8 cellular contexts compared by ENCODE assay signal in genomic region chr3:49688338-49689045, GRCh38. TPM values are rescaled to one million over a fixed set of nuclear protein-coding genes. Genes with fewer than 3 reads are reported as not detected.
DNase-seq lines count a peak whose midpoint lies in the region; ATAC-seq, FAIRE-seq and TF ChIP-seq lines count a peak whose summit lies in the region.
"Not testable (repeated sequence)": the region's sequence is repeated elsewhere in the genome, so short reads cannot be mapped to it uniquely, and the experiment has no call there.

No MANE protein-coding gene starts in this region.

- not testable (repeated sequence) for H2BK5ac ChIP-seq in trophoblast cell (ENCODE audit: low read depth, low read length, poor library complexity)

- H3K14ac ChIP-seq in trophoblast cell (ENCODE audit: low read length): not testable (repeated sequence)

- peaks cover 37% of the 10 kb centered on the region for H3K4me1 Mint-ChIP-seq in activated naive CD4-positive, alpha-beta T cell treated with anti-CD3 and anti-CD28 coated beads, Interleukin-2, amount 50 U/mL, for 24 hours
- H3K4me1 Mint-ChIP-seq in endothelial cell (ENCODE audit: unreplicated experiment): peaks cover 12% of the 10 kb centered on the region
- H3K4me1 Mint-ChIP-seq in type B pancreatic cell (ENCODE audit: unreplicated experiment): peaks cover 11% of the 10 kb centered on the region

- H3K4me1 ChIP-seq in PC-3 (ENCODE audit: insufficient read depth, low read length): not testable (repeated sequence)
- H3K4me1 ChIP-seq in HepG2 (ENCODE audit: insufficient read depth, low read length): peaks cover 52% of the 10 kb centered on the region
- peaks cover 3 to 18% of the 10 kb centered on the region in 2 experiments for H3K4me1 ChIP-seq in trophoblast cell (ENCODE audit: control insufficient read depth in 1 of 2, insufficient read depth in 2 of 2, low read length in 2 of 2)

- H3K27me3 ChIP-seq in PC-3 (ENCODE audit: low read length); HepG2 (ENCODE audit: control insufficient read depth in 1 of 2, insufficient read depth in 2 of 2, low read length in 2 of 2); trophoblast cell (ENCODE audit: insufficient read depth, low read length): not testable (repeated sequence)

- ATAC-seq in GM18498 (IDR thresholded peaks at IDR 0.05; ENCODE audit: unreplicated experiment) (peak; percentile 3), HG02973 (IDR thresholded peaks at IDR 0.05; ENCODE audit: unreplicated experiment) (peak; percentile 8), PC-3 (peak; percentile 2), HepG2 (peak; percentile 89)

- peak; percentile 91 for FAIRE-seq in HepG2 (lab: Jason Lieb, UNC)

- not testable (repeated sequence) for H2AK5ac ChIP-seq in trophoblast cell (ENCODE audit: low read length)

- in situ Hi-C loops in HepG2 (cut with HindIII; ENCODE audit: extremely low pct_ligation_motif_present, low pct_unique_long_range_greater_than_20kb): not testable (repeated sequence)

- intact Hi-C loops in PC-3 (cut with micrococcal nuclease); HepG2 (cut with micrococcal nuclease; ENCODE audit: unreplicated experiment): not testable (repeated sequence)

- peak overlapping the region; percentile 96 for H3K4me3 ChIP-seq in PC-3 (ENCODE audit: low read length)
- peak overlapping the region; percentile 75 to 96 (median 89) for H3K4me3 ChIP-seq in HepG2 (replicated peaks in 1 of 3; ENCODE audit: insufficient read depth in 1 of 3, low read depth in 2 of 3, low read length in 3 of 3)
- not testable (repeated sequence) for H3K4me3 ChIP-seq in trophoblast cell (ENCODE audit: low read depth, low read length)

- not testable (repeated sequence) for DNase-seq in PC-3; endothelial cell (ENCODE audit: low spot score); trophoblast cell; type B pancreatic cell (ENCODE audit: extremely low spot score, unreplicated experiment)
- peak; percentile 88 for DNase-seq in HepG2 (ENCODE audit: low spot score)

- 0% methylated on average over 3 of the region's 7 CpGs for WGBS in HepG2 (ENCODE audit: low lambda C conversion rate)
- WGBS in trophoblast cell (ENCODE audit: extremely low coverage, insufficient coverage, insufficient read length): no CpG with 5 or more reads among the region's 7 CpGs

- H3K9me3 ChIP-seq in PC-3 (ENCODE audit: low read length); HepG2 (ENCODE audit: low read length); trophoblast cell (ENCODE audit: insufficient read depth, low read depth, low read length): not testable (repeated sequence)

- not testable (repeated sequence) for H3K9me2 ChIP-seq in PC-3 (replicated peaks; ENCODE audit: low read length)

- peak overlapping the region; percentile 78 for H4K12ac ChIP-seq in trophoblast cell (ENCODE audit: low read depth, low read length)

- peak overlapping the region; percentile 92 for H3K4me2 ChIP-seq in PC-3 (ENCODE audit: low read length)
- H3K4me2 ChIP-seq in HepG2 (ENCODE audit: low read depth, low read length): peak overlapping the region; percentile 96
- H3K4me2 ChIP-seq in trophoblast cell (ENCODE audit: low read length): peak overlapping the region; percentile 99

- 0 out of 2 replicates have a peak overlapping the region, but pooled peaks have one; percentile 0 for H3K27ac ChIP-seq in PC-3 (ENCODE audit: low read length)
- peak overlapping the region; percentile 96 for H3K27ac ChIP-seq in HepG2 (ENCODE audit: extremely low read length, insufficient read depth, low read length)
- H3K27ac ChIP-seq in trophoblast cell (ENCODE audit: low read depth, low read length): not testable (repeated sequence)

- peak overlapping the region; percentile 30 for H4K91ac ChIP-seq in trophoblast cell (ENCODE audit: low read depth, low read length)

- not testable (repeated sequence) for H3F3A ChIP-seq in PC-3 (ENCODE audit: low read length, unreplicated experiment)

- not testable (repeated sequence) for H3K18ac ChIP-seq in trophoblast cell (ENCODE audit: low read length)

- H3K4ac ChIP-seq in trophoblast cell (ENCODE audit: low read depth, low read length): not testable (repeated sequence)

- not testable (repeated sequence) for H3K36me3 Mint-ChIP-seq in activated naive CD4-positive, alpha-beta T cell treated with anti-CD3 and anti-CD28 coated beads, Interleukin-2, amount 50 U/mL, for 24 hours; endothelial cell (ENCODE audit: low read depth, unreplicated experiment); type B pancreatic cell

- peak overlapping the region; percentile 94 for H4K8ac ChIP-seq in trophoblast cell (ENCODE audit: low read depth, low read length)

- peak overlapping the region; percentile 94 for H3K27ac Mint-ChIP-seq in activated naive CD4-positive, alpha-beta T cell treated with anti-CD3 and anti-CD28 coated beads, Interleukin-2, amount 50 U/mL, for 24 hours
- H3K27ac Mint-ChIP-seq in endothelial cell (ENCODE audit: unreplicated experiment) (peak overlapping the region; percentile 70), type B pancreatic cell (peak overlapping the region; percentile 93)

- H3K9ac ChIP-seq in PC-3 (ENCODE audit: low read length): peak overlapping the region; percentile 93
- H3K9ac ChIP-seq in HepG2 (ENCODE audit: insufficient read depth, low read depth, low read length): peak overlapping the region; percentile 97
- H3K9ac ChIP-seq in trophoblast cell (ENCODE audit: low read length): not testable (repeated sequence)

- H3K23ac ChIP-seq in trophoblast cell (ENCODE audit: low read length): not testable (repeated sequence)

- not testable (repeated sequence) for TF ChIP-seq EP300 in HepG2 (IDR thresholded peaks at IDR 0.05; ENCODE audit: low read depth in 2 of 2, low read length in 2 of 2); HepG2 (CRISPR knock-in tag; IDR thresholded peaks at IDR 0.05; ENCODE audit: borderline replicate concordance)

- H2AFZ ChIP-seq in PC-3 (ENCODE audit: low read length): peak overlapping the region; percentile 98
- not testable (repeated sequence) for H2AFZ ChIP-seq in HepG2 (ENCODE audit: low read length); trophoblast cell (ENCODE audit: insufficient read depth, low read length, poor library complexity)

- not testable (repeated sequence) for H3K9me3 Mint-ChIP-seq in activated naive CD4-positive, alpha-beta T cell treated with anti-CD3 and anti-CD28 coated beads, Interleukin-2, amount 50 U/mL, for 24 hours; endothelial cell (ENCODE audit: unreplicated experiment); type B pancreatic cell

- TF ChIP-seq POLR2A in HepG2 (IDR thresholded peaks at IDR 0.05; ENCODE audit: insufficient read depth in 1 of 2, low read depth in 2 of 2, low read length in 2 of 2): peak; percentile 89 to 90

- POLR2A ChIA-PET in PC-3 (lab: Charles Lee; ENCODE audit: unreplicated experiment): not testable (repeated sequence)
- POLR2A ChIA-PET in HepG2 (lab: Yijun Ruan, JAX): interaction anchor here (0.6 to 2.3 kb wide), 7 partner anchors 13 to 266 kb away, joined by 3 to 18 read pairs (median 5); partner anchors contain the start of genes AMT, DAG1 and MON1A

- BruUV-seq in PC-3 (replicated peaks; lab: Mats Ljungman, UMichigan); HepG2 (replicated peaks; lab: Mats Ljungman, UMichigan): not testable (repeated sequence)

- not testable (repeated sequence) for H2BK12ac ChIP-seq in trophoblast cell (ENCODE audit: low read length)

- TF ChIP-seq RAD21 in HepG2 (CRISPR knock-in tag; IDR thresholded peaks at IDR 0.05): not testable (repeated sequence)

- not testable (repeated sequence) for TF ChIP-seq CTCF in PC-3 (conservative IDR thresholded peaks at IDR 0.05; ENCODE audit: low read depth, low read length); endothelial cell (IDR thresholded peaks at IDR 0.05; ENCODE audit: unreplicated experiment); HepG2 (CRISPR knock-in tag; IDR thresholded peaks at IDR 0.05); type B pancreatic cell (conservative IDR thresholded peaks at IDR 0.05)

- not testable (repeated sequence) for H3K79me1 ChIP-seq in trophoblast cell (ENCODE audit: low read length)

- H3K79me2 ChIP-seq in PC-3 (ENCODE audit: low read length): peaks cover 20% of the 10 kb centered on the region
- peaks cover 38% of the 10 kb centered on the region for H3K79me2 ChIP-seq in HepG2 (ENCODE audit: insufficient read depth, low read length)
- H3K79me2 ChIP-seq in trophoblast cell (ENCODE audit: control insufficient read depth, insufficient read depth, low read length, poor library complexity): not testable (repeated sequence)

- not testable (repeated sequence) for H3K27me3 Mint-ChIP-seq in activated naive CD4-positive, alpha-beta T cell treated with anti-CD3 and anti-CD28 coated beads, Interleukin-2, amount 50 U/mL, for 24 hours; endothelial cell (ENCODE audit: unreplicated experiment); type B pancreatic cell

- peak overlapping the region; percentile 97 for H3K4me3 Mint-ChIP-seq in activated naive CD4-positive, alpha-beta T cell treated with anti-CD3 and anti-CD28 coated beads, Interleukin-2, amount 50 U/mL, for 24 hours
- H3K4me3 Mint-ChIP-seq in endothelial cell (ENCODE audit: unreplicated experiment) (peak overlapping the region; percentile 92), type B pancreatic cell (peak overlapping the region; percentile 96)

- CTCF ChIA-PET in PC-3 (lab: Charles Lee); HepG2 (lab: Yijun Ruan, JAX; ENCODE audit: low intra/inter-chr PET ratio, low total read pairs): not testable (repeated sequence)

- not testable (repeated sequence) for H3K36me3 ChIP-seq in PC-3 (ENCODE audit: low read depth, low read length); HepG2 (replicated peaks in 1 of 2; ENCODE audit: control insufficient read depth in 1 of 2, insufficient read depth in 2 of 2, low read length in 2 of 2); trophoblast cell (ENCODE audit: control insufficient read depth in 1 of 2, insufficient read depth in 2 of 2, low read length in 2 of 2)

- not testable (repeated sequence) for H2BK120ac ChIP-seq in trophoblast cell (ENCODE audit: insufficient read depth, low read length, poor library complexity)

- not testable (repeated sequence) for H4K20me1 ChIP-seq in PC-3 (ENCODE audit: low read length)
- peaks cover 12% of the 10 kb centered on the region; the same call in 1 of the 2 replicates for H4K20me1 ChIP-seq in HepG2 (ENCODE audit: insufficient read depth, low read length)

RNA-seq across cellular contexts. Expression of gene MST1, which starts 0.8 kb away (rescaled TPM):
- 1.7 and 2.8 TPM in 2 replicates for total RNA-seq in PC-3 (2014; rRNA removed)
- total RNA-seq in endothelial cell (ENCODE audit: unreplicated experiment): 22.0 TPM
- 26.7 and 189 TPM in 2 replicates for total RNA-seq in HepG2 (2016; rRNA removed; fragmentation: Illumina TruSeq; extraction: Trizol)
- 15.3 and 18.3 TPM in 2 replicates for total RNA-seq in HepG2 (2016; cell fraction: cytosol; rRNA removed; fragmentation: Illumina TruSeq; extraction: Trizol; ENCODE audit: low read depth)
- total RNA-seq in HepG2 (2016; cell fraction: insoluble cytoplasmic fraction; rRNA removed; fragmentation: Illumina TruSeq; extraction: Trizol): 25.3 and 197 TPM in 2 replicates
- total RNA-seq in HepG2 (2016; cell fraction: membrane; rRNA removed; fragmentation: Illumina TruSeq; extraction: Trizol): 14.6 and 16.5 TPM in 2 replicates
- total RNA-seq in HepG2 (2016; cell fraction: nucleus; rRNA removed; fragmentation: Illumina TruSeq; extraction: Trizol): 267 and 300 TPM in 2 replicates
- polyA plus RNA-seq in HepG2 (2011; rRNA removed): 452 and 686 TPM in 2 replicates
- 174 and 178 TPM in 2 replicates for polyA plus RNA-seq in HepG2 (2011; cell fraction: cytosol; rRNA removed)
- 7,383 and 7,818 TPM in 2 replicates for polyA plus RNA-seq in HepG2 (2011; cell fraction: nucleus; rRNA removed)
- 313 and 330 TPM in 2 replicates for polyA plus RNA-seq in HepG2 (2012)
- polyA plus RNA-seq in HepG2 (2016; cell fraction: cytosol; fragmentation: Illumina TruSeq; extraction: Trizol; ENCODE audit: low read depth): 6.2 and 6.6 TPM in 2 replicates
- polyA plus RNA-seq in HepG2 (2016; cell fraction: insoluble cytoplasmic fraction; fragmentation: Illumina TruSeq; extraction: Trizol; ENCODE audit: low read depth): 20.9 and 21.3 TPM in 2 replicates
- polyA plus RNA-seq in HepG2 (2016; cell fraction: membrane; fragmentation: Illumina TruSeq; extraction: Trizol; ENCODE audit: low read depth): 9.6 and 10.0 TPM in 2 replicates
- 695 and 762 TPM in 2 replicates for polyA plus RNA-seq in HepG2 (2016; cell fraction: nucleus; fragmentation: Illumina TruSeq; extraction: Trizol; ENCODE audit: insufficient read depth, low read depth)
- 3.2 and 148 TPM in 2 replicates for polyA minus RNA-seq in HepG2 (2011; rRNA and poly(A)+ RNA removed; ENCODE audit: low replicate concordance)
- polyA minus RNA-seq in HepG2 (2011; cell fraction: cytosol; rRNA and poly(A)+ RNA removed): 42.2 and 50.5 TPM in 2 replicates
- polyA minus RNA-seq in HepG2 (2011; cell fraction: nucleus; rRNA and poly(A)+ RNA removed): 323 and 384 TPM in 2 replicates
- 14.1 and 16.4 TPM in 2 replicates for polyA plus RNA-seq in trophoblast cell (2013)
- total RNA-seq in type B pancreatic cell (ENCODE audit: low replicate concordance): 25.7 and 50.7 TPM in 2 replicates

RNA-seq across cellular contexts. Expression of gene RNF123, which starts 0.9 kb away (rescaled TPM):
- 38.6 and 43.0 TPM in 2 replicates for total RNA-seq in PC-3 (2014; rRNA removed)
- 42.3 TPM for total RNA-seq in endothelial cell (ENCODE audit: unreplicated experiment)
- 16.1 and 29.9 TPM in 2 replicates for total RNA-seq in HepG2 (2016; rRNA removed; fragmentation: Illumina TruSeq; extraction: Trizol)
- 7.6 and 8.9 TPM in 2 replicates for total RNA-seq in HepG2 (2016; cell fraction: cytosol; rRNA removed; fragmentation: Illumina TruSeq; extraction: Trizol; ENCODE audit: low read depth)
- 12.8 and 27.1 TPM in 2 replicates for total RNA-seq in HepG2 (2016; cell fraction: insoluble cytoplasmic fraction; rRNA removed; fragmentation: Illumina TruSeq; extraction: Trizol)
- total RNA-seq in HepG2 (2016; cell fraction: membrane; rRNA removed; fragmentation: Illumina TruSeq; extraction: Trizol): 10.8 and 12.7 TPM in 2 replicates
- total RNA-seq in HepG2 (2016; cell fraction: nucleus; rRNA removed; fragmentation: Illumina TruSeq; extraction: Trizol): 28.7 and 34.7 TPM in 2 replicates
- 82.2 and 91.9 TPM in 2 replicates for polyA plus RNA-seq in HepG2 (2011; rRNA removed)
- 37.9 and 55.2 TPM in 2 replicates for polyA plus RNA-seq in HepG2 (2011; cell fraction: cytosol; rRNA removed)
- 455 and 594 TPM in 2 replicates for polyA plus RNA-seq in HepG2 (2011; cell fraction: nucleus; rRNA removed)
- polyA plus RNA-seq in HepG2 (2012): 27.9 and 34.2 TPM in 2 replicates
- 8.1 and 10.5 TPM in 2 replicates for polyA plus RNA-seq in HepG2 (2016; cell fraction: cytosol; fragmentation: Illumina TruSeq; extraction: Trizol; ENCODE audit: low read depth)
- 17.1 and 25.1 TPM in 2 replicates for polyA plus RNA-seq in HepG2 (2016; cell fraction: insoluble cytoplasmic fraction; fragmentation: Illumina TruSeq; extraction: Trizol; ENCODE audit: low read depth)
- polyA plus RNA-seq in HepG2 (2016; cell fraction: membrane; fragmentation: Illumina TruSeq; extraction: Trizol; ENCODE audit: low read depth): 14.9 and 15.8 TPM in 2 replicates
- polyA plus RNA-seq in HepG2 (2016; cell fraction: nucleus; fragmentation: Illumina TruSeq; extraction: Trizol; ENCODE audit: insufficient read depth, low read depth): 108 and 116 TPM in 2 replicates
- 88.9 and 105 TPM in 2 replicates for polyA minus RNA-seq in HepG2 (2011; rRNA and poly(A)+ RNA removed; ENCODE audit: low replicate concordance)
- 26.2 and 30.5 TPM in 2 replicates for polyA minus RNA-seq in HepG2 (2011; cell fraction: cytosol; rRNA and poly(A)+ RNA removed)
- 55.9 and 56.4 TPM in 2 replicates for polyA minus RNA-seq in HepG2 (2011; cell fraction: nucleus; rRNA and poly(A)+ RNA removed)
- polyA plus RNA-seq in trophoblast cell (2013): 23.4 and 24.3 TPM in 2 replicates
- 47.2 and 49.9 TPM in 2 replicates for total RNA-seq in type B pancreatic cell (ENCODE audit: low replicate concordance)

RNA-seq across cellular contexts. Expression of gene APEH, which starts 14.3 kb away (rescaled TPM):
- total RNA-seq in PC-3 (2014; rRNA removed) (236 and 246 TPM in 2 replicates), endothelial cell (ENCODE audit: unreplicated experiment) (71.1 TPM), HepG2 (2016; rRNA removed; fragmentation: Illumina TruSeq; extraction: Trizol) (116 and 130 TPM in 2 replicates), type B pancreatic cell (ENCODE audit: low replicate concordance) (141 and 145 TPM in 2 replicates)
- 32.8 and 39.1 TPM in 2 replicates for total RNA-seq in HepG2 (2016; cell fraction: cytosol; rRNA removed; fragmentation: Illumina TruSeq; extraction: Trizol; ENCODE audit: low read depth)
- 118 and 134 TPM in 2 replicates for total RNA-seq in HepG2 (2016; cell fraction: insoluble cytoplasmic fraction; rRNA removed; fragmentation: Illumina TruSeq; extraction: Trizol)
- total RNA-seq in HepG2 (2016; cell fraction: membrane; rRNA removed; fragmentation: Illumina TruSeq; extraction: Trizol): 57.5 and 60.4 TPM in 2 replicates
- 99.4 and 109 TPM in 2 replicates for total RNA-seq in HepG2 (2016; cell fraction: nucleus; rRNA removed; fragmentation: Illumina TruSeq; extraction: Trizol)
- 116 and 123 TPM in 2 replicates for polyA plus RNA-seq in HepG2 (2011; rRNA removed)
- 95.0 and 116 TPM in 2 replicates for polyA plus RNA-seq in HepG2 (2011; cell fraction: cytosol; rRNA removed)
- polyA plus RNA-seq in HepG2 (2011; cell fraction: nucleus; rRNA removed): 227 and 231 TPM in 2 replicates
- polyA plus RNA-seq in HepG2 (2012): 110 and 113 TPM in 2 replicates
- 22.6 and 23.9 TPM in 2 replicates for polyA plus RNA-seq in HepG2 (2016; cell fraction: cytosol; fragmentation: Illumina TruSeq; extraction: Trizol; ENCODE audit: low read depth)
- 87.5 and 96.0 TPM in 2 replicates for polyA plus RNA-seq in HepG2 (2016; cell fraction: insoluble cytoplasmic fraction; fragmentation: Illumina TruSeq; extraction: Trizol; ENCODE audit: low read depth)
- polyA plus RNA-seq in HepG2 (2016; cell fraction: membrane; fragmentation: Illumina TruSeq; extraction: Trizol; ENCODE audit: low read depth): 27.9 and 31.1 TPM in 2 replicates
- 137 and 152 TPM in 2 replicates for polyA plus RNA-seq in HepG2 (2016; cell fraction: nucleus; fragmentation: Illumina TruSeq; extraction: Trizol; ENCODE audit: insufficient read depth, low read depth)
- 481 and 533 TPM in 2 replicates for polyA minus RNA-seq in HepG2 (2011; rRNA and poly(A)+ RNA removed; ENCODE audit: low replicate concordance)
- 94.8 and 99.0 TPM in 2 replicates for polyA minus RNA-seq in HepG2 (2011; cell fraction: cytosol; rRNA and poly(A)+ RNA removed)
- polyA minus RNA-seq in HepG2 (2011; cell fraction: nucleus; rRNA and poly(A)+ RNA removed): 120 and 143 TPM in 2 replicates
- polyA plus RNA-seq in trophoblast cell (2013): 54.4 and 54.8 TPM in 2 replicates

RNA-seq across cellular contexts. Expression of gene AMIGO3, which starts 31.0 kb away (rescaled TPM):
- 1.8 and 2.1 TPM in 2 replicates for total RNA-seq in PC-3 (2014; rRNA removed)
- total RNA-seq in endothelial cell (ENCODE audit: unreplicated experiment): 0.56 TPM
- 0.35 TPM in 1 of 2 replicates, not detected in the other for total RNA-seq in HepG2 (2016; rRNA removed; fragmentation: Illumina TruSeq; extraction: Trizol)
- total RNA-seq in HepG2 (2016; cell fraction: cytosol; rRNA removed; fragmentation: Illumina TruSeq; extraction: Trizol; ENCODE audit: low read depth): 0.18 and 0.51 TPM in 2 replicates
- 0.13 and 0.45 TPM in 2 replicates for total RNA-seq in HepG2 (2016; cell fraction: insoluble cytoplasmic fraction; rRNA removed; fragmentation: Illumina TruSeq; extraction: Trizol)
- total RNA-seq in HepG2 (2016; cell fraction: membrane; rRNA removed; fragmentation: Illumina TruSeq; extraction: Trizol): 0.19 TPM in 1 of 2 replicates, not detected in the other
- not detected in 2 replicates for total RNA-seq in HepG2 (2016; cell fraction: nucleus; rRNA removed; fragmentation: Illumina TruSeq; extraction: Trizol)
- polyA plus RNA-seq in HepG2 (2011; rRNA removed): 0.21 TPM in 1 of 2 replicates, not detected in the other
- 0.03 and 0.07 TPM in 2 replicates for polyA plus RNA-seq in HepG2 (2011; cell fraction: cytosol; rRNA removed)
- 3.1 and 7.8 TPM in 2 replicates for polyA plus RNA-seq in HepG2 (2011; cell fraction: nucleus; rRNA removed)
- polyA plus RNA-seq in HepG2 (2012): 0.36 TPM in 1 of 2 replicates, not detected in the other
- 0.40 and 0.44 TPM in 2 replicates for polyA plus RNA-seq in HepG2 (2016; cell fraction: cytosol; fragmentation: Illumina TruSeq; extraction: Trizol; ENCODE audit: low read depth)
- polyA plus RNA-seq in HepG2 (2016; cell fraction: insoluble cytoplasmic fraction; fragmentation: Illumina TruSeq; extraction: Trizol; ENCODE audit: low read depth): 0.73 and 0.79 TPM in 2 replicates
- polyA plus RNA-seq in HepG2 (2016; cell fraction: membrane; fragmentation: Illumina TruSeq; extraction: Trizol; ENCODE audit: low read depth): 0.40 and 0.43 TPM in 2 replicates
- polyA plus RNA-seq in HepG2 (2016; cell fraction: nucleus; fragmentation: Illumina TruSeq; extraction: Trizol; ENCODE audit: insufficient read depth, low read depth): 0.53 and 1.7 TPM in 2 replicates
- polyA minus RNA-seq in HepG2 (2011; rRNA and poly(A)+ RNA removed; ENCODE audit: low replicate concordance): 1.8 and 3.5 TPM in 2 replicates
- 0.26 and 0.30 TPM in 2 replicates for polyA minus RNA-seq in HepG2 (2011; cell fraction: cytosol; rRNA and poly(A)+ RNA removed)
- 0.75 and 2.1 TPM in 2 replicates for polyA minus RNA-seq in HepG2 (2011; cell fraction: nucleus; rRNA and poly(A)+ RNA removed)
- 4.6 and 4.9 TPM in 2 replicates for polyA plus RNA-seq in trophoblast cell (2013)
- total RNA-seq in type B pancreatic cell (ENCODE audit: low replicate concordance): 0.36 TPM in 1 of 2 replicates, not detected in the other

RNA-seq across cellular contexts. Expression of gene GMPPB, which starts 35.3 kb away (rescaled TPM):
- 69.5 and 83.9 TPM in 2 replicates for total RNA-seq in PC-3 (2014; rRNA removed)
- total RNA-seq in endothelial cell (ENCODE audit: unreplicated experiment): 21.3 TPM
- total RNA-seq in HepG2 (2016; rRNA removed; fragmentation: Illumina TruSeq; extraction: Trizol): 21.7 and 23.1 TPM in 2 replicates
- 3.9 and 5.4 TPM in 2 replicates for total RNA-seq in HepG2 (2016; cell fraction: cytosol; rRNA removed; fragmentation: Illumina TruSeq; extraction: Trizol; ENCODE audit: low read depth)
- total RNA-seq in HepG2 (2016; cell fraction: insoluble cytoplasmic fraction; rRNA removed; fragmentation: Illumina TruSeq; extraction: Trizol): 21.2 and 23.8 TPM in 2 replicates
- 7.3 and 8.9 TPM in 2 replicates for total RNA-seq in HepG2 (2016; cell fraction: membrane; rRNA removed; fragmentation: Illumina TruSeq; extraction: Trizol)
- 14.9 and 16.7 TPM in 2 replicates for total RNA-seq in HepG2 (2016; cell fraction: nucleus; rRNA removed; fragmentation: Illumina TruSeq; extraction: Trizol)
- polyA plus RNA-seq in HepG2 (2011; rRNA removed): 6.5 and 9.1 TPM in 2 replicates
- 6.3 and 8.4 TPM in 2 replicates for polyA plus RNA-seq in HepG2 (2011; cell fraction: cytosol; rRNA removed)
- polyA plus RNA-seq in HepG2 (2011; cell fraction: nucleus; rRNA removed): 15.5 and 21.5 TPM in 2 replicates
- 4.8 and 5.8 TPM in 2 replicates for polyA plus RNA-seq in HepG2 (2012)
- polyA plus RNA-seq in HepG2 (2016; cell fraction: cytosol; fragmentation: Illumina TruSeq; extraction: Trizol; ENCODE audit: low read depth): 3.3 and 3.7 TPM in 2 replicates
- 17.8 and 18.8 TPM in 2 replicates for polyA plus RNA-seq in HepG2 (2016; cell fraction: insoluble cytoplasmic fraction; fragmentation: Illumina TruSeq; extraction: Trizol; ENCODE audit: low read depth)
- polyA plus RNA-seq in HepG2 (2016; cell fraction: membrane; fragmentation: Illumina TruSeq; extraction: Trizol; ENCODE audit: low read depth): 4.7 and 5.8 TPM in 2 replicates
- 23.9 and 25.9 TPM in 2 replicates for polyA plus RNA-seq in HepG2 (2016; cell fraction: nucleus; fragmentation: Illumina TruSeq; extraction: Trizol; ENCODE audit: insufficient read depth, low read depth)
- polyA minus RNA-seq in HepG2 (2011; rRNA and poly(A)+ RNA removed; ENCODE audit: low replicate concordance): 21.4 and 30.7 TPM in 2 replicates
- polyA minus RNA-seq in HepG2 (2011; cell fraction: cytosol; rRNA and poly(A)+ RNA removed): 4.2 and 5.6 TPM in 2 replicates
- polyA minus RNA-seq in HepG2 (2011; cell fraction: nucleus; rRNA and poly(A)+ RNA removed): 12.6 and 20.3 TPM in 2 replicates
- 39.9 and 42.9 TPM in 2 replicates for polyA plus RNA-seq in trophoblast cell (2013)
- total RNA-seq in type B pancreatic cell (ENCODE audit: low replicate concordance): 41.9 and 50.4 TPM in 2 replicates

Comparison
In these comparisons a context has a peak if more than half of its experiments do, and no peak if none do; other contexts are left out.
1. ATAC-seq: peak in every context shown above with its lines; median percentile 89 in HepG2; 8 in HG02973; 3 in GM18498; 2 in PC-3.